23 cellular contexts compared by ENCODE assay signal in the genomic region with DNA sequence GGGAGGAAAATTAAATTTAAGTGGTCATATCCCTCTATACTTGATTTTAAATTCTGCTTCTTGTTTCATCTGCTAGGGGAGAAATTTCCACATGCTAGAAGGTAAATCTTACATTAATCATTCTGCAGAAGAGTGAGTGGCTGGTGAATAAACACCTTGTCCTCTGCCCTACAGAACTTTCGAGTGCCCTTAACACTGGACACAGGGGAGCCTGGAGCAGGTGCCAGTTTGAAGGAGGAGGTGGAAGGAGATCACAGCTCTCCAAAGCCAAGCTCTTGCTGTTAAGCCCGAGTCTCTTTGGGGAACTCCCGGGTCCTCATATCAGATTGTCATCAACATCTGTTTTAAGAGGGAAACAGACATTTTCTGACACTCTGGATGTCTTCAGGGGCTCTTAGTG. TPM values are rescaled to one million over a fixed set of nuclear protein-coding genes. Genes with fewer than 3 reads are reported as not detected.
A peak's percentile ranks its signal among the peaks of the same experiment; 100 is the strongest.
DNase-seq lines count a peak whose midpoint lies in the region; ATAC-seq and TF ChIP-seq lines count a peak whose summit lies in the region.
"Had no signal": no experiment of that assay in that cellular context is flagged by ENCODE, and none has a peak within 500 bp of the region (broad histone marks: within the 10 kb centered on the region; RNA-seq: fewer than 3 reads in every experiment).

No MANE protein-coding gene starts in this region.

- peak overlapping the region; percentile 34; the same call in 1 of the 2 replicates for H3K4me3 Mint-ChIP-seq in HFFc6
- H3K4me3 Mint-ChIP-seq: CD8-positive, alpha-beta T cell had no signal

- H3K4me1 Mint-ChIP-seq in HFFc6 (ENCODE audit: low read depth), result peaks cover 25% of the 10 kb centered on the region

- TF ChIP-seq CTCF in HFFc6 (IDR thresholded peaks at IDR 0.05) (no peak), upper lobe of left lung (IDR thresholded peaks at IDR 0.05) (no peak), prostate gland (IDR thresholded peaks at IDR 0.05) (no peak)

- WGBS in upper lobe of left lung, 2 donors, result 17 to 31% methylated on average over 3 of the region's 3 CpGs
- 31% methylated on average over 3 of the region's 3 CpGs for WGBS in prostate gland

- H3K9me3 Mint-ChIP-seq in HFFc6, result peaks cover 24% of the 10 kb centered on the region

- ATAC-seq in upper lobe of left lung (ENCODE audit: low FRiP score in 2 of 2), result peak; percentile 58 to 83
- ATAC-seq: CD8-positive, alpha-beta T cell had no signal

- peaks cover 17% of the 10 kb centered on the region for H3K36me3 Mint-ChIP-seq in HFFc6 (ENCODE audit: low read depth)
- H3K36me3 Mint-ChIP-seq: IgD-negative memory B cell had no signal

- H3K27ac Mint-ChIP-seq in HFFc6, result peak overlapping the region; percentile 36; the same call in 1 of the 2 replicates
- H3K27ac Mint-ChIP-seq: CD8-positive, alpha-beta T cell; IgD-negative memory B cell had no signal

- no peak for TF ChIP-seq POLR2A in upper lobe of left lung (IDR thresholded peaks at IDR 0.05)
- TF ChIP-seq POLR2A in prostate gland (IDR thresholded peaks at IDR 0.05), result no peak

- H3K4me3 ChIP-seq in SJSA1 (no peak overlapping the region), upper lobe of left lung (no peak overlapping the region), prostate gland (no peak overlapping the region)
- H3K4me3 ChIP-seq: BLaER1 treated with 17β-estradiol and CSF1 and Interleukin-3, amounts not matched to agents 10 nM and 100 nM; MG63; Peyer's patch; SK-N-MC had no signal

- TF ChIP-seq EP300 in upper lobe of left lung (IDR thresholded peaks at IDR 0.05), result peak in 1 of 4 donors; percentile 84

- H3K4me1 ChIP-seq in SJSA1 (replicated peaks), result peaks cover 8% of the 10 kb centered on the region
- peaks cover 0 to 18% (median 0%) of the 10 kb centered on the region in 4 donors for H3K4me1 ChIP-seq in upper lobe of left lung
- no peaks in the 10 kb centered on the region for H3K4me1 ChIP-seq in prostate gland (replicated peaks)
- H3K4me1 ChIP-seq: Peyer's patch had no signal

- no peaks in the 10 kb centered on the region for H3K36me3 ChIP-seq in SJSA1
- no peaks in the 10 kb centered on the region for H3K36me3 ChIP-seq in upper lobe of left lung
- no peaks in the 10 kb centered on the region for H3K36me3 ChIP-seq in prostate gland
- H3K36me3 ChIP-seq: MG63, Peyer's patch had no signal

- H3K27ac ChIP-seq in SJSA1 (0 out of 2 replicates have a peak overlapping the region, but pooled peaks have one; percentile 17), upper lobe of left lung (peak overlapping the region in 2 of 4 donors; percentile 21 to 49), prostate gland (no peak overlapping the region)
- H3K27ac ChIP-seq: BLaER1 treated with 17β-estradiol and CSF1 and Interleukin-3, amounts not matched to agents 10 nM and 100 nM; HL-60; Peyer's patch; SK-N-MC had no signal

- H3K27me3 ChIP-seq in SJSA1 (replicated peaks) (no peaks in the 10 kb centered on the region), upper lobe of left lung (no peaks in the 10 kb centered on the region), prostate gland (replicated peaks; ENCODE audit: insufficient read depth) (no peaks in the 10 kb centered on the region)
- H3K27me3 ChIP-seq: BLaER1 treated with 17β-estradiol and CSF1 and Interleukin-3, amounts not matched to agents 10 nM and 100 nM; Peyer's patch had no signal

- H3K9me3 ChIP-seq in SJSA1 (replicated peaks) (peaks cover 4% of the 10 kb centered on the region; the same call in 1 of the 2 replicates), upper lobe of left lung (peaks cover 3 to 11% (median 6%) of the 10 kb centered on the region in 4 donors), prostate gland (no peaks in the 10 kb centered on the region)

- DNase-seq in HFFc6 (no peak), SJSA1 (ENCODE audit: low read depth in 1 of 2, low spot score in 2 of 2) (no peak), iris pigment epithelial cell (ENCODE audit: low read depth) (peak; percentile 17), upper lobe of left lung (peak in 1 of 2 donors; percentile 84), H4 (ENCODE audit: low spot score) (no peak), NCI-H1436 (lab: John Stamatoyannopoulos, UW) (no peak), prostate gland (ENCODE audit: low spot score) (no peak)
- DNase-seq: CD8-positive, alpha-beta T cell; DMS53; H7; Kasumi-1; MG63; NCI-H1048; NCI-H146; NCI-H2029 treated with DMSO at 0.1 percent for 48 hours; NCI-H2171; NCI-H526; Peyer's patch; Right ventricle myocardium superior had no signal

- intact Hi-C loops in prostate gland (cut with DNase I), result no loop called here

- peaks cover 32% of the 10 kb centered on the region for H3K27me3 Mint-ChIP-seq in HFFc6 (ENCODE audit: insufficient read depth)

RNA-seq across cellular contexts. Expression of gene LAMP3, which starts 31.3 kb away (rescaled TPM):
- under 1 TPM in 1 of 6 experiments, not detected in 5; 0.06 TPM for total RNA-seq in HFFc6 (2021; fragmentation: NEBNext Ultra II Directional; extraction: Animal tissue kit (Norgen Biotek cat#: 25700))
- total RNA-seq in SJSA1 (2014; rRNA removed; shearing (Covaris generic)), result not detected in 2 replicates
- 100 to 1,000 TPM in 5 of 6 donors, 10 to 100 TPM in 1; 98.3 to 344 (median 176) TPM for total RNA-seq in upper lobe of left lung
- total RNA-seq in H4 (2014; rRNA removed; shearing (Covaris generic)), result 0.08 and 0.41 TPM in 2 replicates
- 1 to 10 TPM; 1.3 to 3.7 TPM for total RNA-seq in prostate gland
- total RNA-seq: Right ventricle myocardium superior had no signal

RNA-seq across cellular contexts. Expression of gene MCCC1, which starts 31.9 kb away (rescaled TPM):
- total RNA-seq in HFFc6 (2021; fragmentation: NEBNext Ultra II Directional; extraction: Animal tissue kit (Norgen Biotek cat#: 25700)), result 10 to 100 TPM; 15.1 to 21.2 (median 16.1) TPM
- 13.4 and 24.7 TPM in 2 replicates for total RNA-seq in SJSA1 (2014; rRNA removed; shearing (Covaris generic))
- total RNA-seq in upper lobe of left lung (100 to 1,000 TPM in 1 of 6 donors, 10 to 100 TPM in 5; 44.6 to 157 (median 85.4) TPM), prostate gland (10 to 100 TPM; 37.5 to 54.6 TPM)
- total RNA-seq in H4 (2014; rRNA removed; shearing (Covaris generic)), result 13.9 and 24.9 TPM in 2 replicates

Comparison
In these comparisons a context has a peak if more than half of its experiments do, and no peak if none do; other contexts are left out.
1. RNA of gene LAMP3, which starts 31.3 kb away (total RNA-seq): 98.3 to 344 TPM in upper lobe of left lung; 1.3 to 3.7 TPM in prostate gland, 0.08 to 0.41 TPM in H4, not detected in SJSA1 and 0.06 TPM in HFFc6; every median in the first group is over 10 times any median in the second.